Comparison of ENCODE assay signal across 21 cellular contexts in the genomic region with DNA sequence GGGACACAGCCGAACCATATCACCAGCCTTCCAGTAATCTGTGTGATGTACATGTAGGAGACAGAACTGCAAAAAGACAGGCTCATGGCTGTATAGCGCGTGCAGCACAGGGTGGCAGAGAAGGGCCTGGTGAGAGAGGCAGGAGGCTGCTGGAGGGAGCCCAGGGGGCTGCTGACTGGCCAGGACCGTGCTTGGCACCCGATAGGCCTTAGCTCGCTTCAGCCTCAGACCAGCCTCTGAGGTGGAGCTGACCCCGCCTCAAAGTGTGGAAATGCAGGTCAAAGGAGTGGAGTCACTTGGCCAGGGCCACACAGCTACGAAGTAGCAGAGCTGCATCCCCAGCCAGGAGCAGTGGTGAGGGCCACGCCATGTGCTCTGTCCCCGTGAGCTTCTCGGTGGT.
DNase-seq lines count a peak whose midpoint lies in the region; ATAC-seq and TF ChIP-seq lines count a peak whose summit lies in the region.
"Had no signal": no experiment of that assay in that cellular context is flagged by ENCODE, and none has a peak within 500 bp of the region (broad histone marks: within the 10 kb centered on the region; RNA-seq: fewer than 3 reads in every experiment).

No MANE protein-coding gene starts in this region.

- intact Hi-C loops in spleen (cut with DNase I; ENCODE audit: low total_unique reads), result no loop called here

- H3K9me3 Mint-ChIP-seq in stimulated activated naive CD8-positive, alpha-beta T cell treated with anti-CD3 and anti-CD28 coated beads, Interleukin-15, amount 100 ng/mL, for 72 hours, result peaks cover 0 to 8% of the 10 kb centered on the region in 2 donors
- H3K9me3 Mint-ChIP-seq in natural killer cell treated with Interleukin-12 subunit alpha and Interleukin-12 subunit beta and Interleukin-15 and Interleukin-18, amount 100 ng/mL, for 72 hours, result no peaks in the 10 kb centered on the region
- H3K9me3 Mint-ChIP-seq in activated naive CD4-positive, alpha-beta T cell treated with anti-CD3 and anti-CD28 coated beads, Interleukin-2, amount 10 ng/mL, durations not matched to agents 7 days and 5 days, result peaks cover 6% of the 10 kb centered on the region

- no peaks in the 10 kb centered on the region for H3K27me3 Mint-ChIP-seq in stimulated activated naive CD8-positive, alpha-beta T cell treated with anti-CD3 and anti-CD28 coated beads, Interleukin-15, amount 100 ng/mL, for 72 hours
- H3K27me3 Mint-ChIP-seq in natural killer cell treated with Interleukin-12 subunit alpha and Interleukin-12 subunit beta and Interleukin-15 and Interleukin-18, amount 100 ng/mL, for 72 hours, result peaks cover 19 to 33% of the 10 kb centered on the region in 2 donors
- no peaks in the 10 kb centered on the region for H3K27me3 Mint-ChIP-seq in activated naive CD4-positive, alpha-beta T cell treated with anti-CD3 and anti-CD28 coated beads, Interleukin-2, amount 10 ng/mL, durations not matched to agents 7 days and 5 days
- H3K27me3 Mint-ChIP-seq: CD4-positive, CD25-positive, alpha-beta regulatory T cell had no signal

- H3K27me3 ChIP-seq in spleen (replicated peaks in 1 of 7), result no peaks in the 10 kb centered on the region
- H3K27me3 ChIP-seq: BE2C had no signal

- CTCF ChIA-PET in activated naive CD4-positive, alpha-beta T cell treated with anti-CD3 and anti-CD28 coated beads, Interleukin-2, amount 10 ng/mL, durations not matched to agents 7 days and 5 days (lab: Charles Lee), result interaction anchor here (1.1 kb wide), 1 partner anchor 12 kb away, joined by 5 read pairs; no protein-coding TSS in a partner anchor

- no peaks in the 10 kb centered on the region for H3K4me1 ChIP-seq in spleen
- H3K4me1 ChIP-seq: BE2C had no signal

- H3K36me3 ChIP-seq in spleen, result no peaks in the 10 kb centered on the region
- H3K36me3 ChIP-seq: BE2C had no signal

- H3K36me3 Mint-ChIP-seq in natural killer cell treated with Interleukin-12 subunit alpha and Interleukin-12 subunit beta and Interleukin-15 and Interleukin-18, amount 100 ng/mL, for 72 hours, result no peaks in the 10 kb centered on the region
- H3K36me3 Mint-ChIP-seq in activated naive CD4-positive, alpha-beta T cell treated with anti-CD3 and anti-CD28 coated beads, Interleukin-2, amount 10 ng/mL, durations not matched to agents 7 days and 5 days, result no peaks in the 10 kb centered on the region
- H3K36me3 Mint-ChIP-seq: CD4-positive, CD25-positive, alpha-beta regulatory T cell; CD8-positive, alpha-beta memory T cell had no signal

- no peak overlapping the region for H3K27ac ChIP-seq in spleen

- H3K27ac Mint-ChIP-seq in stimulated activated naive CD8-positive, alpha-beta T cell treated with anti-CD3 and anti-CD28 coated beads, Interleukin-15, amount 100 ng/mL, for 72 hours, result peak overlapping the region in 1 of 2 donors; percentile 94
- H3K27ac Mint-ChIP-seq in natural killer cell treated with Interleukin-12 subunit alpha and Interleukin-12 subunit beta and Interleukin-15 and Interleukin-18, amount 100 ng/mL, for 72 hours, result no peak overlapping the region
- no peak overlapping the region for H3K27ac Mint-ChIP-seq in activated naive CD4-positive, alpha-beta T cell treated with anti-CD3 and anti-CD28 coated beads, Interleukin-2, amount 10 ng/mL, durations not matched to agents 7 days and 5 days
- H3K27ac Mint-ChIP-seq: CD4-positive, CD25-positive, alpha-beta regulatory T cell; CD8-positive, alpha-beta memory T cell; GM23338; HFFc6 had no signal

- no peaks in the 10 kb centered on the region for H3K9me3 ChIP-seq in spleen
- H3K9me3 ChIP-seq: BE2C had no signal

- TF ChIP-seq POLR2A in spleen (IDR thresholded peaks at IDR 0.05), result no peak

- no peak for DNase-seq in stimulated activated naive CD8-positive, alpha-beta T cell treated with anti-CD3 and anti-CD28 coated beads, Interleukin-15, amount 100 ng/mL, for 72 hours
- DNase-seq in stimulated activated naive CD8-positive, alpha-beta T cell treated with anti-CD3 and anti-CD28 coated beads, Interleukin-15, Interleukin-2, amounts not matched to agents 100 U/mL and 50 U/mL, for 24 hours, result no peak
- no peak for DNase-seq in natural killer cell treated with Interleukin-12 subunit alpha and Interleukin-12 subunit beta and Interleukin-15 and Interleukin-18, amount 100 ng/mL, for 72 hours (ENCODE audit: low spot score)
- DNase-seq in spleen (peak; percentile 44), ureter (ENCODE audit: low spot score) (no peak)
- DNase-seq in activated naive CD4-positive, alpha-beta T cell treated with anti-CD3 and anti-CD28 coated beads, Interleukin-2, amount 10 ng/mL, durations not matched to agents 7 days and 5 days, result no peak
- DNase-seq: BE2C; C1 segment of cervical spinal cord; CD4-positive, CD25-positive, alpha-beta regulatory T cell; CD8-positive, alpha-beta memory T cell; COR-L47; DMS 273 treated with DMSO at 0.1 percent for 48 hours; DMS53; DND-41; EL; H7; HFFc6 had no signal

- WGBS in spleen, 5 donors, result 84 to 90% (median 90%) methylated on average over 10 to 11 of the region's 11 CpGs

- H3K4me3 ChIP-seq in spleen, result no peak overlapping the region
- H3K4me3 ChIP-seq: GM12878, GM23338 had no signal

- H3K4me1 Mint-ChIP-seq in stimulated activated naive CD8-positive, alpha-beta T cell treated with anti-CD3 and anti-CD28 coated beads, Interleukin-15, amount 100 ng/mL, for 72 hours, result no peaks in the 10 kb centered on the region
- no peaks in the 10 kb centered on the region for H3K4me1 Mint-ChIP-seq in natural killer cell treated with Interleukin-12 subunit alpha and Interleukin-12 subunit beta and Interleukin-15 and Interleukin-18, amount 100 ng/mL, for 72 hours (ENCODE audit: low read depth in 2 of 2)
- no peaks in the 10 kb centered on the region for H3K4me1 Mint-ChIP-seq in activated naive CD4-positive, alpha-beta T cell treated with anti-CD3 and anti-CD28 coated beads, Interleukin-2, amount 10 ng/mL, durations not matched to agents 7 days and 5 days
- H3K4me1 Mint-ChIP-seq: CD4-positive, CD25-positive, alpha-beta regulatory T cell; CD8-positive, alpha-beta memory T cell had no signal

- H3K4me3 Mint-ChIP-seq in stimulated activated naive CD8-positive, alpha-beta T cell treated with anti-CD3 and anti-CD28 coated beads, Interleukin-15, amount 100 ng/mL, for 72 hours, result no peak overlapping the region
- no peak overlapping the region for H3K4me3 Mint-ChIP-seq in natural killer cell treated with Interleukin-12 subunit alpha and Interleukin-12 subunit beta and Interleukin-15 and Interleukin-18, amount 100 ng/mL, for 72 hours
- H3K4me3 Mint-ChIP-seq in activated naive CD4-positive, alpha-beta T cell treated with anti-CD3 and anti-CD28 coated beads, Interleukin-2, amount 10 ng/mL, durations not matched to agents 7 days and 5 days, result no peak overlapping the region
- H3K4me3 Mint-ChIP-seq: CD4-positive, CD25-positive, alpha-beta regulatory T cell; CD8-positive, alpha-beta memory T cell; GM23338; HFFc6 had no signal

- ATAC-seq in stimulated activated naive CD8-positive, alpha-beta T cell treated with anti-CD3 and anti-CD28 coated beads, Interleukin-15, amount 100 ng/mL, for 72 hours, result peak; percentile 28
- ATAC-seq in stimulated activated naive CD8-positive, alpha-beta T cell treated with anti-CD3 and anti-CD28 coated beads, Interleukin-15, Interleukin-2, amounts not matched to agents 100 U/mL and 50 U/mL, for 24 hours, result no peak
- ATAC-seq in natural killer cell treated with Interleukin-12 subunit alpha and Interleukin-12 subunit beta and Interleukin-15 and Interleukin-18, amount 100 ng/mL, for 72 hours, result peak; percentile 40 to 48
- ATAC-seq in GM19023 (IDR thresholded peaks at IDR 0.05; ENCODE audit: unreplicated experiment), result no peak
- ATAC-seq: GM12878, GM23338, HCT116 had no signal

- TF ChIP-seq CTCF in spleen (IDR thresholded peaks at IDR 0.05 in 8 of 11, conservative IDR thresholded peaks at IDR 0.05 in 3 of 11), result no peak

Comparison
In these comparisons a context has a peak if more than half of its experiments do, and no peak if none do; other contexts are left out.
1. ATAC-seq: peak in stimulated activated naive CD8-positive, alpha-beta T cell treated with anti-CD3 and anti-CD28 coated beads, Interleukin-15, amount 100 ng/mL, for 72 hours (single experiment) and natural killer cell treated with Interleukin-12 subunit alpha and Interleukin-12 subunit beta and Interleukin-15 and Interleukin-18, amount 100 ng/mL, for 72 hours (2 of 2); none in stimulated activated naive CD8-positive, alpha-beta T cell treated with anti-CD3 and anti-CD28 coated beads, Interleukin-15, Interleukin-2, amounts not matched to agents 100 U/mL and 50 U/mL, for 24 hours (single experiment) and GM19023 (single experiment).